8 cellular contexts compared by ENCODE assay signal in genomic region chr11:65279713-65280459, GRCh38. TPM values are rescaled to one million over a fixed set of nuclear protein-coding genes. Genes with fewer than 3 reads are reported as not detected.
DNase-seq lines count a peak whose midpoint lies in the region; ATAC-seq, FAIRE-seq and TF ChIP-seq lines count a peak whose summit lies in the region.

No MANE protein-coding gene starts in this region.

- no peak overlapping the region for H3K4me3 ChIP-seq in BLaER1 treated with 17β-estradiol and CSF1 and Interleukin-3, amounts not matched to agents 10 nM and 100 nM
- no peak overlapping the region for H3K4me3 ChIP-seq in cardiac fibroblast (replicated peaks in 1 of 2; ENCODE audit: low read depth in 2 of 2, low read length in 2 of 2)
- no peak overlapping the region for H3K4me3 ChIP-seq in osteoblast (ENCODE audit: insufficient read depth, low read length)

- no peaks in the 10 kb centered on the region for H3K27me3 ChIP-seq in BLaER1 treated with 17β-estradiol and CSF1 and Interleukin-3, amounts not matched to agents 10 nM and 100 nM
- H3K27me3 ChIP-seq in osteoblast (ENCODE audit: insufficient read depth, low read length) = no peaks in the 10 kb centered on the region

- H3K9me3 ChIP-seq in BLaER1 treated with 17β-estradiol and CSF1 and Interleukin-3, amounts not matched to agents 10 nM and 100 nM (replicated peaks in 1 of 11) = no peaks in the 10 kb centered on the region
- H3K9me3 ChIP-seq in osteoblast (ENCODE audit: low read depth, low read length) = no peaks in the 10 kb centered on the region

- peaks cover 9% of the 10 kb centered on the region for H3K4me1 Mint-ChIP-seq in glutamatergic neuron (ENCODE audit: low read depth, unreplicated experiment)

- no peak overlapping the region for H2AFZ ChIP-seq in osteoblast (ENCODE audit: low read length)

- peak overlapping the region in 9 of 11 experiments; percentile 8 to 28 (median 17); a peak in 7 of 22 replicates for H3K9ac ChIP-seq in BLaER1 treated with 17β-estradiol and CSF1 and Interleukin-3, amounts not matched to agents 10 nM and 100 nM

- CTCF ChIA-PET in RWPE1 (lab: Yijun Ruan, JAX) = interaction anchor here (0.5 to 2.7 kb wide), 4 partner anchors 14 to 54 kb away, joined by 3 to 13 read pairs (median 4); partner anchors contain the start of gene CDC42EP2
- CTCF ChIA-PET in HEK293T (lab: Yijun Ruan, JAX) = no interaction called here

- no peaks in the 10 kb centered on the region for H4K20me1 ChIP-seq in BLaER1 treated with 17β-estradiol and CSF1 and Interleukin-3, amounts not matched to agents 10 nM and 100 nM
- H4K20me1 ChIP-seq in osteoblast (ENCODE audit: insufficient read depth, low read length) = no peaks in the 10 kb centered on the region

- peaks cover 9 to 72% (median 50%) of the 10 kb centered on the region in 10 experiments; a peak in 19 of 20 replicates for H3K4me1 ChIP-seq in BLaER1 treated with 17β-estradiol and CSF1 and Interleukin-3, amounts not matched to agents 10 nM and 100 nM
- peaks cover 45% of the 10 kb centered on the region for H3K4me1 ChIP-seq in osteoblast (ENCODE audit: insufficient read depth, low read length)

- peak overlapping the region; percentile 16 to 65 (median 39); a peak in 20 of 22 replicates for H3K27ac ChIP-seq in BLaER1 treated with 17β-estradiol and CSF1 and Interleukin-3, amounts not matched to agents 10 nM and 100 nM
- H3K27ac ChIP-seq in RWPE1 (no peak overlapping the region), osteoblast (ENCODE audit: low read depth, low read length) (peak overlapping the region; percentile 88)

- H3K27me3 Mint-ChIP-seq in glutamatergic neuron (ENCODE audit: unreplicated experiment) = peaks cover 4% of the 10 kb centered on the region

- H3K36me3 Mint-ChIP-seq in glutamatergic neuron (ENCODE audit: unreplicated experiment) = no peaks in the 10 kb centered on the region

- H3K27ac Mint-ChIP-seq in glutamatergic neuron (ENCODE audit: unreplicated experiment) = no peak overlapping the region

- no peaks in the 10 kb centered on the region for H3K9me3 Mint-ChIP-seq in glutamatergic neuron (ENCODE audit: unreplicated experiment)

- peaks cover 16 to 98% (median 94%) of the 10 kb centered on the region in 11 experiments for H3K36me3 ChIP-seq in BLaER1 treated with 17β-estradiol and CSF1 and Interleukin-3, amounts not matched to agents 10 nM and 100 nM
- H3K36me3 ChIP-seq in osteoblast (ENCODE audit: insufficient read depth, low read length) = peaks cover 35% of the 10 kb centered on the region

- H3K79me2 ChIP-seq in osteoblast (ENCODE audit: insufficient read depth, low read length) = no peaks in the 10 kb centered on the region

- H3K4me2 ChIP-seq in BLaER1 treated with 17β-estradiol and CSF1 and Interleukin-3, amounts not matched to agents 10 nM and 100 nM = peak overlapping the region in 10 of 11 experiments; percentile 1 to 80 (median 60); a peak in 19 of 22 replicates
- peak overlapping the region; percentile 50 for H3K4me2 ChIP-seq in osteoblast (ENCODE audit: insufficient read depth, low read length)

- TF ChIP-seq CTCF in RWPE1 (conservative IDR thresholded peaks at IDR 0.05; ENCODE audit: low read depth) (no peak), cardiac fibroblast (IDR thresholded peaks at IDR 0.05; ENCODE audit: low read depth, low read length) (no peak), osteoblast (IDR thresholded peaks at IDR 0.05; ENCODE audit: extremely low read depth, low read depth, low read length) (no peak), glutamatergic neuron (IDR thresholded peaks at IDR 0.05; ENCODE audit: partially characterized antibody, unreplicated experiment) (no peak)

- POLR2A ChIA-PET in RWPE1 (lab: Yijun Ruan, JAX; ENCODE audit: low non-redundant PET) = no interaction called here
- POLR2A ChIA-PET in HEK293T (lab: Yijun Ruan, JAX) = interaction anchor here (2.4 to 5.0 kb wide), 2 partner anchors 14 to 18 kb away, joined by 5 to 21 read pairs; partner anchors contain the start of gene POLA2

- ATAC-seq in GM21528 (IDR thresholded peaks at IDR 0.05; ENCODE audit: low FRiP score, unreplicated experiment) = no peak

- no peak for FAIRE-seq in GM19239 (lab: Jason Lieb, UNC)

- no peak overlapping the region for H3K4me3 Mint-ChIP-seq in glutamatergic neuron (ENCODE audit: unreplicated experiment)

- DNase-seq in RWPE1 (ENCODE audit: low spot score) (peak; percentile 77), cardiac fibroblast (ENCODE audit: low read depth in 2 of 2) (peak; percentile 92 to 99), osteoblast (ENCODE audit: insufficient read length, low spot score, missing footprints) (peak; percentile 73), GM19239 (ENCODE audit: insufficient read length, low spot score) (no peak), HEK293T (ENCODE audit: extremely low spot score) (no peak), glutamatergic neuron (no peak)

TF ChIP-seq in HEK293T, 16 proteins besides CTCF, POLR2A, EP300 and RAD21:
- TF ChIP-seq LEF1 (IDR thresholded peaks at IDR 0.05; ENCODE audit: borderline replicate concordance) (no peak), HDGF (IDR thresholded peaks at IDR 0.05; ENCODE audit: borderline replicate concordance) (no peak), PKNOX1 (IDR thresholded peaks at IDR 0.05) (no peak), FOXM1 (IDR thresholded peaks at IDR 0.05; ENCODE audit: borderline replicate concordance) (no peak)

RNA-seq across cellular contexts. Expression of gene POLA2, which starts 18.1 kb away (rescaled TPM):
- 4.3 and 6.2 TPM in 2 replicates for total RNA-seq in osteoblast
- 8.6 TPM for total RNA-seq in glutamatergic neuron (ENCODE audit: unreplicated experiment)

RNA-seq across cellular contexts. Expression of gene CDC42EP2, which starts 34.8 kb away (rescaled TPM):
- total RNA-seq in osteoblast (15.0 and 15.6 TPM in 2 replicates), glutamatergic neuron (ENCODE audit: unreplicated experiment) (23.5 TPM)

RNA-seq across cellular contexts. Expression of gene DPF2, which starts 53.8 kb away (rescaled TPM):
- 44.2 and 48.1 TPM in 2 replicates for total RNA-seq in osteoblast
- 121 TPM for total RNA-seq in glutamatergic neuron (ENCODE audit: unreplicated experiment)

Comparison
In these comparisons a context has a peak if more than half of its experiments do, and no peak if none do; other contexts are left out.
1. DNase-seq: peak in RWPE1 (single experiment), cardiac fibroblast (2 of 2) and osteoblast (single experiment); none in GM19239 (single experiment), HEK293T (single experiment) and glutamatergic neuron (single experiment).